ENCODE assay signal across 8 cellular contexts in the genomic region with DNA sequence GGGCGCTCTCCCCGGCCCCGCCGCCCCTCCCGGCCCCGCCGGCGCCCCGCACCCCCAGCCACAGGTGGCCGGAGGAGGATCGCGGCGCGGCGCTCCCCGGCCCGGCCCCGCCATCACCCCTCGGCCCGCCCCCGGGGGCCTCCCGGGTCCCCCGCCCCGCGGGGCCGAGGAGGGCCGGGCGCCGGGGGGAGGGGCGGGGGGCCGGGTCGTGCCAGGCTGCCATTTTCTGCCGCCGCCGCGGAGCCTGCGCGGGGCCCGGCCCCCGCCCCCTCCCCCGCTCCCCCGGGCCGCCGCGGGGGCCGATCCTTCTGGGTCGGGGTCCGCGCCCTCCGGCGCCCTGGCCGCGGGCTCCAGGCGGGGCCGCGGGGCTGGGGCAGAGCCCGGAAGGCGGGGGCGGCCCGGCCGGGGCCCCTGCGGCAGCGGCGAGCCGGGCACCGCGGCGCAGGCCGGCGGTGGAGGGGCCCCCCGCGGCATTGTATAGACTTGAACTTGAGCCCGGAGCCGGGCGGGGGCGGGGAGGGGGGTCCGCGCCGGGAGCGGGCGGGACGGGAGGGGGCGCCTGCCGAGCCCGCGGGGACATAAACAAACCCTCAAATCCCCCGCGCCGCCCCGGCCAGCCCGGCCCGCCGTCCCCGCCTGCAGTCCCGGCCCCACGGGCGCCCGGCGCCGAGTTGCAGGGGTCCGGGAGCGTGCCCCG. TPM values are rescaled to one million over a fixed set of nuclear protein-coding genes. Genes with fewer than 3 reads are reported as not detected.
A peak's percentile ranks its signal among the peaks of the same experiment; 100 is the strongest.
DNase-seq lines count a peak whose midpoint lies in the region; ATAC-seq and TF ChIP-seq lines count a peak whose summit lies in the region.

No MANE protein-coding gene starts in this region.

- no peak overlapping the region for H3K27ac Mint-ChIP-seq in CD4-positive, CD25-positive, alpha-beta regulatory T cell
- H3K27ac Mint-ChIP-seq in activated T-cell treated with anti-CD3 and anti-CD28 coated beads, Interleukin-2, amount 50 U/mL, for 72 hours = no peak overlapping the region

- H3K9me3 Mint-ChIP-seq in CD4-positive, CD25-positive, alpha-beta regulatory T cell = no peaks in the 10 kb centered on the region
- H3K9me3 Mint-ChIP-seq in activated T-cell treated with anti-CD3 and anti-CD28 coated beads, Interleukin-2, amount 50 U/mL, for 72 hours = no peaks in the 10 kb centered on the region

- H3K36me3 Mint-ChIP-seq in CD4-positive, CD25-positive, alpha-beta regulatory T cell = no peaks in the 10 kb centered on the region
- H3K36me3 Mint-ChIP-seq in activated T-cell treated with anti-CD3 and anti-CD28 coated beads, Interleukin-2, amount 50 U/mL, for 72 hours (ENCODE audit: insufficient read depth in 2 of 2) = peaks cover 0 to 2% of the 10 kb centered on the region in 2 donors

- H3K27ac ChIP-seq in CD4-positive, CD25-positive, alpha-beta regulatory T cell (ENCODE audit: insufficient read depth, low read length, poor library complexity, severe bottlenecking) = no peak overlapping the region
- no peak overlapping the region for H3K27ac ChIP-seq in thoracic aorta

- peaks cover 0 to 54% (median 20%) of the 10 kb centered on the region in 4 donors for H3K4me1 Mint-ChIP-seq in CD4-positive, CD25-positive, alpha-beta regulatory T cell
- H3K4me1 Mint-ChIP-seq in activated T-cell treated with anti-CD3 and anti-CD28 coated beads, Interleukin-2, amount 50 U/mL, for 72 hours (ENCODE audit: low read depth) = peaks cover 43% of the 10 kb centered on the region

- no peak overlapping the region for H3K4me3 ChIP-seq in CD4-positive, CD25-positive, alpha-beta regulatory T cell (ENCODE audit: low read depth, low read length)
- H3K4me3 ChIP-seq in thoracic aorta = peak overlapping the region; percentile 83

- H3K36me3 ChIP-seq in CD4-positive, CD25-positive, alpha-beta regulatory T cell (ENCODE audit: control insufficient read depth, insufficient read depth, low read length) = no peaks in the 10 kb centered on the region
- H3K36me3 ChIP-seq in thoracic aorta = no peaks in the 10 kb centered on the region

- H3K9me3 ChIP-seq in CD4-positive, CD25-positive, alpha-beta regulatory T cell (ENCODE audit: control insufficient read depth in 2 of 2, low read length in 2 of 2) = no peaks in the 10 kb centered on the region
- H3K9me3 ChIP-seq in thoracic aorta = no peaks in the 10 kb centered on the region

- peak in 1 of 3 donors; percentile 36 for DNase-seq in CD4-positive, CD25-positive, alpha-beta regulatory T cell
- DNase-seq in activated T-cell treated with anti-CD3 and anti-CD28 coated beads, Interleukin-2, amount 50 U/mL, for 72 hours = peak in 1 of 2 donors; percentile 51
- DNase-seq in hypothalamus (lab: John Stamatoyannopoulos, UW) (peak in 31 of 51 donors; percentile 20 to 77 (median 52)), thoracic aorta (ENCODE audit: low spot score) (no peak), dedifferentiated amniotic fluid mesenchymal stem cell (ENCODE audit: extremely low spot score) (no peak), posterior vena cava (ENCODE audit: low spot score) (no peak)

- peaks cover 4% of the 10 kb centered on the region for H3K27me3 Mint-ChIP-seq in CD4-positive, CD25-positive, alpha-beta regulatory T cell
- H3K27me3 Mint-ChIP-seq in activated T-cell treated with anti-CD3 and anti-CD28 coated beads, Interleukin-2, amount 50 U/mL, for 72 hours (ENCODE audit: low read depth) = no peaks in the 10 kb centered on the region

- no peak for TF ChIP-seq CTCF in thoracic aorta (IDR thresholded peaks at IDR 0.05)

- intact Hi-C loops in posterior vena cava (cut with DNase I) = no loop called here

- H3K27me3 ChIP-seq in CD4-positive, CD25-positive, alpha-beta regulatory T cell (ENCODE audit: control insufficient read depth, insufficient read depth, low read length) = no peaks in the 10 kb centered on the region
- no peaks in the 10 kb centered on the region for H3K27me3 ChIP-seq in thoracic aorta (replicated peaks; ENCODE audit: insufficient read depth)

- peak; percentile 2 to 4 for ATAC-seq in CD4-positive, CD25-positive, alpha-beta regulatory T cell (ENCODE audit: low read depth in 2 of 2)
- ATAC-seq in GM18868 (IDR thresholded peaks at IDR 0.05; ENCODE audit: unreplicated experiment) = peak; percentile 22
- peak; percentile 16 for ATAC-seq in HG03135 (IDR thresholded peaks at IDR 0.05; ENCODE audit: unreplicated experiment)
- peak; percentile 26 to 28 for ATAC-seq in activated T-cell treated with anti-CD3 and anti-CD28 coated beads, Interleukin-2, amount 50 U/mL, for 72 hours (replicated peaks in 1 of 2)
- no peak for ATAC-seq in thoracic aorta (ENCODE audit: insufficient number of reproducible peaks, low FRiP score, low read depth)

- H3K4me1 ChIP-seq in CD4-positive, CD25-positive, alpha-beta regulatory T cell (ENCODE audit: control insufficient read depth, insufficient read depth, low read length, poor library complexity, severe bottlenecking) = peaks cover 51% of the 10 kb centered on the region
- H3K4me1 ChIP-seq in thoracic aorta (ENCODE audit: control insufficient read depth in 1 of 2, low read depth in 2 of 2) = peaks cover 16 to 42% of the 10 kb centered on the region in 2 donors

- no peak overlapping the region for H3K4me3 Mint-ChIP-seq in CD4-positive, CD25-positive, alpha-beta regulatory T cell
- H3K4me3 Mint-ChIP-seq in activated T-cell treated with anti-CD3 and anti-CD28 coated beads, Interleukin-2, amount 50 U/mL, for 72 hours = no peak overlapping the region

RNA-seq across cellular contexts. Expression of a gene that starts 0.5 kb away (rescaled TPM):
- 81.0 TPM for total RNA-seq in CD4-positive, CD25-positive, alpha-beta regulatory T cell
- 10 to 100 TPM in 3 of 4 donors, 1 to 10 TPM in 1; 8.1 to 14.4 (median 11.9) TPM for polyA plus RNA-seq in CD4-positive, CD25-positive, alpha-beta regulatory T cell
- 100 to 1,000 TPM in 1 of 2 donors, 10 to 100 TPM in 1; 90.2 to 108 TPM for total RNA-seq in activated T-cell treated with anti-CD3 and anti-CD28 coated beads, Interleukin-2, amount 50 U/mL, for 72 hours
- total RNA-seq in thoracic aorta (10 to 100 TPM; 17.7 to 24.3 TPM), posterior vena cava (10 to 100 TPM; 25.9 to 26.3 TPM)

Comparison
In these comparisons a context has a peak if more than half of its experiments do, and no peak if none do; other contexts are left out.
1. DNase-seq: peak in hypothalamus (31 of 51); none in thoracic aorta (single experiment), dedifferentiated amniotic fluid mesenchymal stem cell (single experiment) and posterior vena cava (single experiment).